ENCODE assay signal across 16 cellular contexts in genomic region chr17:79618383-79619067, GRCh38. TPM values are rescaled to one million over a fixed set of nuclear protein-coding genes. Genes with fewer than 3 reads are reported as not detected.
DNase-seq lines count a peak whose midpoint lies in the region; ATAC-seq and TF ChIP-seq lines count a peak whose summit lies in the region.
"Had no signal": no experiment of that assay in that cellular context is flagged by ENCODE, and none has a peak within 500 bp of the region (broad histone marks: within the 10 kb centered on the region; RNA-seq: fewer than 3 reads in every experiment).

No MANE protein-coding gene starts in this region.

- no peaks in the 10 kb centered on the region for H3K36me3 Mint-ChIP-seq in glutamatergic neuron (ENCODE audit: unreplicated experiment)
- no peaks in the 10 kb centered on the region for H3K36me3 Mint-ChIP-seq in stimulated activated naive B cell treated with anti-CD40 and anti-IgM and Interleukin-4, amounts not matched to agents 10 μg/mL and 1 μg/mL and 100 μg/mL, for 72 hours
- H3K36me3 Mint-ChIP-seq: immature natural killer cell had no signal

- TF ChIP-seq CTCF in glutamatergic neuron (IDR thresholded peaks at IDR 0.05; ENCODE audit: partially characterized antibody, unreplicated experiment), result no peak

- H3K4me1 Mint-ChIP-seq in glutamatergic neuron (ENCODE audit: low read depth, unreplicated experiment), result peaks cover 35% of the 10 kb centered on the region
- no peaks in the 10 kb centered on the region for H3K4me1 Mint-ChIP-seq in stimulated activated naive B cell treated with anti-CD40 and anti-IgM and Interleukin-4, amounts not matched to agents 10 μg/mL and 1 μg/mL and 100 μg/mL, for 72 hours
- H3K4me1 Mint-ChIP-seq: immature natural killer cell had no signal

- intact Hi-C loops in sciatic nerve (cut with DNase I), result no loop called here

- DNase-seq in activated effector memory CD4-positive, alpha-beta T cell treated with anti-CD3 and anti-CD28 coated beads, Interleukin-2, amount 50 U/mL, for 16 hours, result peak; percentile 14
- no peak for DNase-seq in activated effector memory CD4-positive, alpha-beta T cell treated with Interleukin-2 at 50 U/mL for 16 hours
- DNase-seq in NCI-H187 (lab: John Stamatoyannopoulos, UW) (peak; percentile 20 to 37), glutamatergic neuron (peak; percentile 27), sciatic nerve (ENCODE audit: low spot score) (peak; percentile 44), activated T-cell treated with anti-CD3 and anti-CD28 coated beads for 4 hours (no peak), NCI-H146 treated with DMSO at 0.1 percent for 48 hours (lab: John Stamatoyannopoulos, UW; ENCODE audit: unreplicated experiment) (no peak)
- DNase-seq in stimulated activated naive B cell treated with anti-CD40 and anti-IgM and Interleukin-4, amounts not matched to agents 10 μg/mL and 1 μg/mL and 100 μg/mL, for 72 hours, result no peak
- DNase-seq: activated CD4-positive, alpha-beta T cell treated with anti-CD3 and anti-CD28 coated beads for 48 hours; activated T-cell treated with anti-CD3 and anti-CD28 coated beads, Interleukin-2, amount 50 U/mL, for 4 hours; HCEC 1CT; immature natural killer cell; SHP77 treated with DMSO at 0.1 percent for 48 hours had no signal

- H3K27me3 Mint-ChIP-seq in glutamatergic neuron (ENCODE audit: unreplicated experiment), result peaks cover 28% of the 10 kb centered on the region
- H3K27me3 Mint-ChIP-seq in stimulated activated naive B cell treated with anti-CD40 and anti-IgM and Interleukin-4, amounts not matched to agents 10 μg/mL and 1 μg/mL and 100 μg/mL, for 72 hours, result peaks cover 31 to 35% of the 10 kb centered on the region in 2 donors

- H3K9me3 Mint-ChIP-seq in glutamatergic neuron (ENCODE audit: unreplicated experiment), result peaks cover 15% of the 10 kb centered on the region
- peaks cover 0 to 3% of the 10 kb centered on the region in 2 donors for H3K9me3 Mint-ChIP-seq in stimulated activated naive B cell treated with anti-CD40 and anti-IgM and Interleukin-4, amounts not matched to agents 10 μg/mL and 1 μg/mL and 100 μg/mL, for 72 hours
- H3K9me3 Mint-ChIP-seq: activated T-cell treated with anti-CD3 and anti-CD28 coated beads, Interleukin-2, amount 50 U/mL, for 4 hours; immature natural killer cell had no signal

- peak overlapping the region; percentile 18 for H3K4me3 Mint-ChIP-seq in glutamatergic neuron (ENCODE audit: unreplicated experiment)
- H3K4me3 Mint-ChIP-seq in stimulated activated naive B cell treated with anti-CD40 and anti-IgM and Interleukin-4, amounts not matched to agents 10 μg/mL and 1 μg/mL and 100 μg/mL, for 72 hours, result no peak overlapping the region
- H3K4me3 Mint-ChIP-seq: activated T-cell treated with anti-CD3 and anti-CD28 coated beads, Interleukin-2, amount 50 U/mL, for 4 hours; immature natural killer cell; stimulated activated naive CD8-positive, alpha-beta T cell treated with anti-CD3 and anti-CD28 coated beads, Interleukin-15, Interleukin-2, amounts not matched to agents 100 ng/mL and 50 ng/mL, for 24 hours had no signal

- ATAC-seq in sciatic nerve, result peak; percentile 78
- ATAC-seq in stimulated activated naive B cell treated with anti-CD40 and anti-IgM and Interleukin-4, amounts not matched to agents 10 μg/mL and 1 μg/mL and 100 μg/mL, for 72 hours (replicated peaks), result no peak
- ATAC-seq: activated T-cell treated with anti-CD3 and anti-CD28 coated beads, Interleukin-2, amount 50 U/mL, for 4 hours had no signal

- peak overlapping the region; percentile 19 for H3K27ac Mint-ChIP-seq in glutamatergic neuron (ENCODE audit: unreplicated experiment)
- H3K27ac Mint-ChIP-seq in stimulated activated naive B cell treated with anti-CD40 and anti-IgM and Interleukin-4, amounts not matched to agents 10 μg/mL and 1 μg/mL and 100 μg/mL, for 72 hours, result no peak overlapping the region
- H3K27ac Mint-ChIP-seq: immature natural killer cell; progenitor cell of endocrine pancreas; stimulated activated naive CD8-positive, alpha-beta T cell treated with anti-CD3 and anti-CD28 coated beads, Interleukin-15, Interleukin-2, amounts not matched to agents 100 ng/mL and 50 ng/mL, for 24 hours had no signal

RNA-seq across cellular contexts. Expression of gene RBFOX3, which starts 7.7 kb away (rescaled TPM):
- 110 TPM for total RNA-seq in glutamatergic neuron (ENCODE audit: unreplicated experiment)
- total RNA-seq in sciatic nerve, result not detected
- total RNA-seq: activated T-cell treated with anti-CD3 and anti-CD28 coated beads, Interleukin-2, amount 50 U/mL, for 4 hours; epithelial cell of proximal tubule had no signal

Comparison
In these comparisons a context has a peak if more than half of its experiments do, and no peak if none do; other contexts are left out.
1. DNase-seq: peak in activated effector memory CD4-positive, alpha-beta T cell treated with anti-CD3 and anti-CD28 coated beads, Interleukin-2, amount 50 U/mL, for 16 hours (single experiment), NCI-H187 (2 of 2), glutamatergic neuron (single experiment) and sciatic nerve (single experiment); none in activated effector memory CD4-positive, alpha-beta T cell treated with Interleukin-2 at 50 U/mL for 16 hours (single experiment), activated T-cell treated with anti-CD3 and anti-CD28 coated beads for 4 hours (single experiment), NCI-H146 treated with DMSO at 0.1 percent for 48 hours (single experiment) and stimulated activated naive B cell treated with anti-CD40 and anti-IgM and Interleukin-4, amounts not matched to agents 10 μg/mL and 1 μg/mL and 100 μg/mL, for 72 hours (single experiment).
2. RNA of gene RBFOX3, which starts 7.7 kb away (total RNA-seq): 110 TPM in glutamatergic neuron (single experiment); not detected in sciatic nerve (single experiment); every median in the first group is over 100 times any median in the second.